1 cellular context compared by ENCODE assay signal in genomic region chr16:8768701-8769100, GRCh38.
TF ChIP-seq lines count a peak whose summit lies in the region.

No MANE protein-coding gene starts in this region.

TF ChIP-seq in GM23338, 12 proteins besides CTCF, POLR2A, EP300 and RAD21:
- TF ChIP-seq ZNF462 (CRISPR knock-in tag; IDR thresholded peaks at IDR 0.05) (no peak), CREB1 (CRISPR knock-in tag; IDR thresholded peaks at IDR 0.05; ENCODE audit: low read depth) (no peak), JUNB (IDR thresholded peaks at IDR 0.05; ENCODE audit: unreplicated experiment) (no peak), ZNF331 (CRISPR knock-in tag; IDR thresholded peaks at IDR 0.05; ENCODE audit: low read depth) (no peak), ETS1 (IDR thresholded peaks at IDR 0.05) (no peak), REST (IDR thresholded peaks at IDR 0.05; ENCODE audit: unreplicated experiment) (no peak), STAT1 (IDR thresholded peaks at IDR 0.05; ENCODE audit: unreplicated experiment) (no peak), NANOG (IDR thresholded peaks at IDR 0.05; ENCODE audit: borderline replicate concordance) (no peak), EZH2phosphoT487 (IDR thresholded peaks at IDR 0.05; ENCODE audit: unreplicated experiment) (no peak), EZH2 (IDR thresholded peaks at IDR 0.05; ENCODE audit: low read depth, unreplicated experiment) (no peak), ZNF114 (CRISPR knock-in tag; IDR thresholded peaks at IDR 0.05) (no peak), POLR2AphosphoS5 (IDR thresholded peaks at IDR 0.05; ENCODE audit: low read depth) (no peak)
